10 cellular contexts compared by ENCODE assay signal in the genomic region with DNA sequence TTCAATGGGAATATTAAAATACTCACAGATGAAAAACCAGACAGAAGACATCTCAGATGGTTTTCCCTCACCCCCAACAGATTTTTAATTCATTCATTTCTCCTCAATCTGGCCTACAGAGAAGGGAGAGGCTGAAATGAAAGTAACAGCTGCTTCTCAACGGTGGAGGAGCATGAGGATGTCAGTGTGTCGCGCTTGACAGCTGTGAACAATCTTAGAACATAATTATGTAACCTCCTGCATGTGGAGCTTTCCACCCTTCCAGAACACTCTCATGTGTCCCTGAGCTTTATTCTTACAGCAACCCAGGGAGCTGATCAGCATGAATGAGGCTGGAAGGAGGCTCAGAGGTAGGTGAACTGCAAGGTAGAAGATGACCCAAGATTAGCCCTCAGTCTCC. TPM values are rescaled to one million over a fixed set of nuclear protein-coding genes. Genes with fewer than 3 reads are reported as not detected.
A peak's percentile ranks its signal among the peaks of the same experiment; 100 is the strongest.
DNase-seq lines count a peak whose midpoint lies in the region; ATAC-seq and TF ChIP-seq lines count a peak whose summit lies in the region.
"Had no signal": no experiment of that assay in that cellular context is flagged by ENCODE, and none has a peak within 500 bp of the region (broad histone marks: within the 10 kb centered on the region; RNA-seq: fewer than 3 reads in every experiment).

No MANE protein-coding gene starts in this region.

- CTCF ChIA-PET in SK-N-SH (lab: Yijun Ruan, JAX), result interaction anchor here (0.5 to 1.4 kb wide), 3 partner anchors 9 to 707 kb away, joined by 3 to 4 read pairs (median 4); no protein-coding TSS in a partner anchor

- H3K4me2 ChIP-seq in neural cell (ENCODE audit: low read length), result peak overlapping the region; percentile 7
- H3K4me2 ChIP-seq in SK-N-SH, result no peak overlapping the region

- H3K4me3 ChIP-seq in neural cell (ENCODE audit: low read length), result peak overlapping the region; percentile 22
- H3K4me3 ChIP-seq in SK-N-SH (ENCODE audit: low read depth in 2 of 2, low read length in 1 of 2), result no peak overlapping the region
- no peak overlapping the region for H3K4me3 ChIP-seq in suprapubic skin
- H3K4me3 ChIP-seq: uterus had no signal

- ATAC-seq in GM18907 (IDR thresholded peaks at IDR 0.05; ENCODE audit: unreplicated experiment), result peak; percentile 45
- peak; percentile 70 for ATAC-seq in HG02588 (IDR thresholded peaks at IDR 0.05; ENCODE audit: unreplicated experiment)

- TF ChIP-seq POLR2A in suprapubic skin (IDR thresholded peaks at IDR 0.05), result no peak

- H3K9ac ChIP-seq in neural cell (ENCODE audit: low read length), result peak overlapping the region; percentile 33
- no peak overlapping the region for H3K9ac ChIP-seq in SK-N-SH

- H3K79me2 ChIP-seq in neural cell (replicated peaks; ENCODE audit: insufficient read depth, low read length), result peaks cover 8% of the 10 kb centered on the region
- peaks cover 82% of the 10 kb centered on the region; the same call in 1 of the 2 replicates for H3K79me2 ChIP-seq in SK-N-SH (ENCODE audit: insufficient read depth)

- no peaks in the 10 kb centered on the region for H3K9me2 ChIP-seq in neural cell (ENCODE audit: insufficient read depth, low read length)
- no peaks in the 10 kb centered on the region for H3K9me2 ChIP-seq in SK-N-SH

- TF ChIP-seq CTCF in neural cell (IDR thresholded peaks at IDR 0.05; ENCODE audit: poor library complexity, severe bottlenecking) (no peak), SK-N-SH (IDR thresholded peaks at IDR 0.05) (no peak), suprapubic skin (IDR thresholded peaks at IDR 0.05) (no peak)

- DNase-seq in NCI-H1694 treated with DMSO at 0.1 percent for 48 hours (lab: John Stamatoyannopoulos, UW) (peak; percentile 38), SK-N-SH (no peak), midbrain (lab: John Stamatoyannopoulos, UW) (no peak), suprapubic skin (ENCODE audit: low spot score in 2 of 2) (no peak)
- no peak for DNase-seq in activated CD8-positive, alpha-beta memory T cell treated with anti-CD3 and anti-CD28 coated beads, Interleukin-2, amount 50 U/mL, for 4 hours
- DNase-seq: activated CD4-positive, alpha-beta memory T cell treated with anti-CD3 and anti-CD28 coated beads for 36 hours; uterus had no signal

- H3F3A ChIP-seq in neural cell (ENCODE audit: insufficient read depth, low read length, poor library complexity, severe bottlenecking) (no peaks in the 10 kb centered on the region), SK-N-SH (replicated peaks; ENCODE audit: insufficient read depth) (peaks cover 4% of the 10 kb centered on the region)

- peaks cover 0 to 6% of the 10 kb centered on the region in 2 experiments; a peak in 2 of 4 replicates for H3K4me1 ChIP-seq in SK-N-SH (ENCODE audit: control insufficient read depth in 1 of 2, insufficient read depth in 2 of 2, low read depth in 1 of 2, low read length in 1 of 2)
- peaks cover 33% of the 10 kb centered on the region for H3K4me1 ChIP-seq in suprapubic skin
- H3K4me1 ChIP-seq: uterus had no signal

- TF ChIP-seq EP300 in neural cell (conservative IDR thresholded peaks at IDR 0.05; ENCODE audit: poor library complexity, severe bottlenecking), result peak; percentile 62
- no peak for TF ChIP-seq EP300 in SK-N-SH (IDR thresholded peaks at IDR 0.05; ENCODE audit: borderline replicate concordance in 1 of 2, low read depth in 1 of 2, low read length in 1 of 2)
- no peak for TF ChIP-seq EP300 in suprapubic skin (IDR thresholded peaks at IDR 0.05)

- H3K36me3 ChIP-seq in neural cell (ENCODE audit: insufficient read depth, low read length), result no peaks in the 10 kb centered on the region
- H3K36me3 ChIP-seq in SK-N-SH (replicated peaks in 1 of 2; ENCODE audit: control insufficient read depth in 1 of 2, insufficient read depth in 2 of 2, low read length in 1 of 2), result no peaks in the 10 kb centered on the region
- no peaks in the 10 kb centered on the region for H3K36me3 ChIP-seq in suprapubic skin
- H3K36me3 ChIP-seq: uterus had no signal

- TF ChIP-seq RAD21 in neural cell (conservative IDR thresholded peaks at IDR 0.05) (no peak), SK-N-SH (IDR thresholded peaks at IDR 0.05; ENCODE audit: low read length) (no peak)

- POLR2A ChIA-PET in SK-N-SH (lab: Yijun Ruan, JAX), result no interaction called here

- H3K27ac ChIP-seq in neural cell (ENCODE audit: low read length), result peak overlapping the region; percentile 60
- no peak overlapping the region for H3K27ac ChIP-seq in SK-N-SH (ENCODE audit: low read depth in 2 of 2, low read length in 1 of 2)
- no peak overlapping the region for H3K27ac ChIP-seq in suprapubic skin
- H3K27ac ChIP-seq: uterus had no signal

- no peaks in the 10 kb centered on the region for H3K9me3 ChIP-seq in neural cell (ENCODE audit: low read length)
- H3K9me3 ChIP-seq in SK-N-SH, result no peaks in the 10 kb centered on the region
- H3K9me3 ChIP-seq in suprapubic skin, result no peaks in the 10 kb centered on the region
- H3K9me3 ChIP-seq: uterus had no signal

- H3K27me3 ChIP-seq in neural cell (ENCODE audit: insufficient read depth, low read depth, low read length), result no peaks in the 10 kb centered on the region
- H3K27me3 ChIP-seq in SK-N-SH (ENCODE audit: insufficient read depth), result no peaks in the 10 kb centered on the region
- no peaks in the 10 kb centered on the region for H3K27me3 ChIP-seq in suprapubic skin
- H3K27me3 ChIP-seq: uterus had no signal

- WGBS in SK-N-SH (ENCODE audit: low lambda C conversion rate), result 98% methylated on average over 3 of the region's 3 CpGs
- WGBS in suprapubic skin, result 41% methylated on average over 3 of the region's 3 CpGs

- no peak overlapping the region for H2AFZ ChIP-seq in neural cell (ENCODE audit: low read depth, low read length)
- no peak overlapping the region for H2AFZ ChIP-seq in SK-N-SH (ENCODE audit: low read depth)

- H4K20me1 ChIP-seq in neural cell (ENCODE audit: insufficient read depth) (no peaks in the 10 kb centered on the region), SK-N-SH (ENCODE audit: insufficient read depth) (peaks cover 6% of the 10 kb centered on the region; the same call in 1 of the 2 replicates)

TF ChIP-seq in neural cell, 6 proteins besides CTCF, POLR2A, EP300 and RAD21:
- peak; percentile 35 for TF ChIP-seq MXI1 (conservative IDR thresholded peaks at IDR 0.05; ENCODE audit: poor library complexity, severe bottlenecking)
- TF ChIP-seq POLR2AphosphoS5 (IDR thresholded peaks at IDR 0.05), result peak; percentile 28
- no peak for TF ChIP-seq TAF1 (IDR thresholded peaks at IDR 0.05; ENCODE audit: low read depth)

TF ChIP-seq in SK-N-SH, 30 proteins besides CTCF, POLR2A, EP300 and RAD21 (continues in another document):
- TF ChIP-seq FOSL2 (IDR thresholded peaks at IDR 0.05; ENCODE audit: borderline replicate concordance, low read depth) (no peak), RCOR1 (IDR thresholded peaks at IDR 0.05; ENCODE audit: low read length) (no peak), FOXM1 (IDR thresholded peaks at IDR 0.05; ENCODE audit: low read depth) (no peak), CHD2 (IDR thresholded peaks at IDR 0.05; ENCODE audit: low read length, partially characterized antibody) (no peak), TCF12 (IDR thresholded peaks at IDR 0.05) (no peak), SIN3A (IDR thresholded peaks at IDR 0.05; ENCODE audit: borderline replicate concordance, low read depth, low read length) (no peak), TEAD4 (IDR thresholded peaks at IDR 0.05; ENCODE audit: borderline replicate concordance, insufficient read depth) (no peak), SMC3 (IDR thresholded peaks at IDR 0.05; ENCODE audit: low read depth, low read length) (no peak), MEF2A (IDR thresholded peaks at IDR 0.05; ENCODE audit: borderline replicate concordance, low read depth) (no peak), NFIC (IDR thresholded peaks at IDR 0.05; ENCODE audit: borderline replicate concordance) (no peak)
- TF ChIP-seq, protein P1, sequence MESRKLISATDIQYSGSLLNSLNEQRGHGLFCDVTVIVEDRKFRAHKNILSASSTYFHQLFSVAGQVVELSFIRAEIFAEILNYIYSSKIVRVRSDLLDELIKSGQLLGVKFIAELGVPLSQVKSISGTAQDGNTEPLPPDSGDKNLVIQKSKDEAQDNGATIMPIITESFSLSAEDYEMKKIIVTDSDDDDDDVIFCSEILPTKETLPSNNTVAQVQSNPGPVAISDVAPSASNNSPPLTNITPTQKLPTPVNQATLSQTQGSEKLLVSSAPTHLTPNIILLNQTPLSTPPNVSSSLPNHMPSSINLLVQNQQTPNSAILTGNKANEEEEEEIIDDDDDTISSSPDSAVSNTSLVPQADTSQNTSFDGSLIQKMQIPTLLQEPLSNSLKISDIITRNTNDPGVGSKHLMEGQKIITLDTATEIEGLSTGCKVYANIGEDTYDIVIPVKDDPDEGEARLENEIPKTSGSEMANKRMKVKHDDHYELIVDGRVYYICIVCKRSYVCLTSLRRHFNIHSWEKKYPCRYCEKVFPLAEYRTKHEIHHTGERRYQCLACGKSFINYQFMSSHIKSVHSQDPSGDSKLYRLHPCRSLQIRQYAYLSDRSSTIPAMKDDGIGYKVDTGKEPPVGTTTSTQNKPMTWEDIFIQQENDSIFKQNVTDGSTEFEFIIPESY (IDR thresholded peaks at IDR 0.05; ENCODE audit: borderline replicate concordance, low read depth), result no peak
- TF ChIP-seq, protein P2, sequence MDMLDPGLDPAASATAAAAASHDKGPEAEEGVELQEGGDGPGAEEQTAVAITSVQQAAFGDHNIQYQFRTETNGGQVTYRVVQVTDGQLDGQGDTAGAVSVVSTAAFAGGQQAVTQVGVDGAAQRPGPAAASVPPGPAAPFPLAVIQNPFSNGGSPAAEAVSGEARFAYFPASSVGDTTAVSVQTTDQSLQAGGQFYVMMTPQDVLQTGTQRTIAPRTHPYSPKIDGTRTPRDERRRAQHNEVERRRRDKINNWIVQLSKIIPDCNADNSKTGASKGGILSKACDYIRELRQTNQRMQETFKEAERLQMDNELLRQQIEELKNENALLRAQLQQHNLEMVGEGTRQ (IDR thresholded peaks at IDR 0.05; ENCODE audit: borderline replicate concordance, low read depth, low read length), result no peak

RNA-seq across cellular contexts. Expression of gene MB21D2, which starts 52.7 kb away (rescaled TPM):
- 32.8 and 39.0 TPM in 2 replicates for polyA plus RNA-seq in neural cell
- 96.0 and 101 TPM in 2 replicates for polyA minus RNA-seq in neural cell
- 12.7 and 15.4 TPM in 2 replicates for polyA plus RNA-seq in SK-N-SH (2012; rRNA removed)
- 13.3 and 14.3 TPM in 2 replicates for polyA plus RNA-seq in SK-N-SH (2012; cell fraction: cytosol; rRNA removed)
- 13.3 and 15.1 TPM in 2 replicates for polyA plus RNA-seq in SK-N-SH (2012; cell fraction: nucleus; rRNA removed)
- 10 to 100 TPM in 3 of 4 donors, 1 to 10 TPM in 1; 9.2 to 12.2 (median 10.7) TPM for total RNA-seq in suprapubic skin
